Comparison of ENCODE assay signal across 31 cellular contexts in genomic region chrX:153486163-153486562, GRCh38. TPM values are rescaled to one million over a fixed set of nuclear protein-coding genes. Genes with fewer than 3 reads are reported as not detected.
"Had no signal": no experiment of that assay in that cellular context is flagged by ENCODE, and none has a peak within 500 bp of the region (broad histone marks: within the 10 kb centered on the region; RNA-seq: fewer than 3 reads in every experiment).

No MANE protein-coding gene starts in this region.

- H3K4me3 Mint-ChIP-seq: activated CD4-positive, alpha-beta T cell treated with anti-CD3 and anti-CD28 coated beads for 36 hours; activated CD4-positive, alpha-beta T cell treated with anti-CD3 and anti-CD28 coated beads, Interleukin-2, amount 10 ng/mL, durations not matched to agents 7 days and 5 days; activated CD8-positive, alpha-beta T cell treated with anti-CD3 and anti-CD28 coated beads, Interleukin-2, amount 10 ng/mL, durations not matched to agents 7 days and 5 days; activated naive CD4-positive, alpha-beta T cell treated with anti-CD3 and anti-CD28 coated beads, Interleukin-2, amount 50 U/mL, for 24 hours; activated naive CD8-positive, alpha-beta T cell treated with anti-CD3 and anti-CD28 coated beads, Interleukin-2, amount 10 ng/mL, durations not matched to agents 7 days and 5 days; activated T-cell treated with anti-CD3 and anti-CD28 coated beads, Interleukin-2, amount 50 U/mL, for 24 hours; IgD-negative memory B cell; T-helper 2 cell treated with Interferon-gamma antibody and Interleukin-4, amounts not matched to agents 5 μg/mL and 100 μg/mL, for 36 hours; WTC11 had no signal

- H3K4me2 ChIP-seq: PC-9 had no signal

- H3K27me3 ChIP-seq: body of pancreas, SJCRH30 had no signal

- DNase-seq: activated CD4-positive, alpha-beta T cell treated with anti-CD3 and anti-CD28 coated beads for 36 hours; activated CD4-positive, alpha-beta T cell treated with anti-CD3 and anti-CD28 coated beads, Interleukin-2, amount 10 ng/mL, durations not matched to agents 7 days and 5 days; activated CD4-positive, alpha-beta T cell treated with anti-CD3 and anti-CD28 coated beads, Interleukin-2, amount 50 U/mL, for 48 hours; activated CD8-positive, alpha-beta T cell treated with anti-CD3 and anti-CD28 coated beads, Interleukin-2, amount 10 ng/mL, durations not matched to agents 7 days and 5 days; activated gamma-delta T cell; activated naive CD4-positive, alpha-beta T cell treated with Interleukin-2 at 50 U/mL for 16 hours; activated naive CD8-positive, alpha-beta T cell treated with anti-CD3 and anti-CD28 coated beads, Interleukin-2, amount 10 ng/mL, durations not matched to agents 7 days and 5 days; activated T-cell treated with anti-CD3 and anti-CD28 coated beads, Interleukin-2, amount 50 U/mL, for 24 hours; amygdala; body of pancreas; Karpas-422; KBM-7; NCI-H1436 treated with DMSO at 0.1 percent for 48 hours; NCI-H187 treated with DMSO at 0.1 percent for 48 hours; NCI-H345; NCI-H524 treated with DMSO at 0.1 percent for 48 hours; PC-9; SHP77 had no signal

- H3K9me3 Mint-ChIP-seq: activated CD4-positive, alpha-beta T cell treated with anti-CD3 and anti-CD28 coated beads, Interleukin-2, amount 10 ng/mL, durations not matched to agents 7 days and 5 days; activated naive CD4-positive, alpha-beta T cell treated with anti-CD3 and anti-CD28 coated beads, Interleukin-2, amount 50 U/mL, for 24 hours; activated naive CD8-positive, alpha-beta T cell treated with anti-CD3 and anti-CD28 coated beads, Interleukin-2, amount 10 ng/mL, durations not matched to agents 7 days and 5 days; activated T-cell treated with anti-CD3 and anti-CD28 coated beads, Interleukin-2, amount 50 U/mL, for 24 hours; activated T-helper 2 cell treated with anti-CD3 and anti-CD28 coated beads, Interferon-gamma antibody, Interleukin-2, Interleukin-4, amounts not matched to agents 10 μg/mL and 5 μg/mL and 100 μg/mL, durations not matched to agents 14 hours and 24 hours and 36 hours; IgD-negative memory B cell; T-helper 2 cell treated with Interferon-gamma antibody and Interleukin-4, amounts not matched to agents 5 μg/mL and 100 μg/mL, for 36 hours; WTC11 had no signal

- H3K36me3 ChIP-seq: breast epithelium, SJCRH30 had no signal

- H3K27me3 Mint-ChIP-seq: activated CD4-positive, alpha-beta T cell treated with anti-CD3 and anti-CD28 coated beads for 36 hours; activated CD4-positive, alpha-beta T cell treated with anti-CD3 and anti-CD28 coated beads, Interleukin-2, amount 10 ng/mL, durations not matched to agents 7 days and 5 days; activated naive CD4-positive, alpha-beta T cell treated with anti-CD3 and anti-CD28 coated beads, Interleukin-2, amount 50 U/mL, for 24 hours; activated naive CD8-positive, alpha-beta T cell treated with anti-CD3 and anti-CD28 coated beads, Interleukin-2, amount 10 ng/mL, durations not matched to agents 7 days and 5 days; activated T-cell treated with anti-CD3 and anti-CD28 coated beads, Interleukin-2, amount 50 U/mL, for 24 hours had no signal

- ATAC-seq: activated CD4-positive, alpha-beta T cell treated with anti-CD3 and anti-CD28 coated beads for 36 hours; activated CD4-positive, CD25-positive, alpha-beta regulatory T cell treated with anti-CD3 and anti-CD28 coated beads, Interleukin-2, amount 50 U/mL, for 24 hours; activated CD8-positive, alpha-beta T cell treated with anti-CD3 and anti-CD28 coated beads, Interleukin-2, amount 10 ng/mL, durations not matched to agents 7 days and 5 days; body of pancreas; WTC11 had no signal

- H3K4me1 Mint-ChIP-seq: activated CD4-positive, alpha-beta T cell treated with anti-CD3 and anti-CD28 coated beads for 36 hours; activated CD4-positive, alpha-beta T cell treated with anti-CD3 and anti-CD28 coated beads, Interleukin-2, amount 10 ng/mL, durations not matched to agents 7 days and 5 days; activated naive CD4-positive, alpha-beta T cell treated with anti-CD3 and anti-CD28 coated beads, Interleukin-2, amount 50 U/mL, for 24 hours; activated naive CD8-positive, alpha-beta T cell treated with anti-CD3 and anti-CD28 coated beads, Interleukin-2, amount 10 ng/mL, durations not matched to agents 7 days and 5 days; IgD-negative memory B cell; WTC11 had no signal

- H3K4me3 ChIP-seq: body of pancreas, breast epithelium, PC-9, SJCRH30, SK-N-MC had no signal

- H3K4me1 ChIP-seq: breast epithelium had no signal

- H3K27ac Mint-ChIP-seq: activated CD4-positive, alpha-beta T cell treated with anti-CD3 and anti-CD28 coated beads for 36 hours; activated CD4-positive, alpha-beta T cell treated with anti-CD3 and anti-CD28 coated beads, Interleukin-2, amount 10 ng/mL, durations not matched to agents 7 days and 5 days; activated CD8-positive, alpha-beta T cell treated with anti-CD3 and anti-CD28 coated beads, Interleukin-2, amount 10 ng/mL, durations not matched to agents 7 days and 5 days; activated naive CD4-positive, alpha-beta T cell treated with anti-CD3 and anti-CD28 coated beads, Interleukin-2, amount 50 U/mL, for 24 hours; activated naive CD8-positive, alpha-beta T cell treated with anti-CD3 and anti-CD28 coated beads, Interleukin-2, amount 10 ng/mL, durations not matched to agents 7 days and 5 days; activated T-cell treated with anti-CD3 and anti-CD28 coated beads, Interleukin-2, amount 50 U/mL, for 24 hours; activated T-helper 2 cell treated with anti-CD3 and anti-CD28 coated beads, Interferon-gamma antibody, Interleukin-2, Interleukin-4, amounts not matched to agents 10 μg/mL and 5 μg/mL and 100 μg/mL, durations not matched to agents 14 hours and 24 hours and 36 hours; IgD-negative memory B cell; T-helper 2 cell treated with Interferon-gamma antibody and Interleukin-4, amounts not matched to agents 5 μg/mL and 100 μg/mL, for 36 hours; WTC11 had no signal

- H3K27ac ChIP-seq: body of pancreas, breast epithelium, PC-9, SJCRH30, SK-N-MC had no signal

- H3K9me3 ChIP-seq: body of pancreas, SJCRH30 had no signal

RNA-seq across cellular contexts. Expression of gene BGN, which starts 8.6 kb away (rescaled TPM):
- total RNA-seq: activated CD4-positive, alpha-beta T cell treated with anti-CD3 and anti-CD28 coated beads for 36 hours; activated CD4-positive, alpha-beta T cell treated with anti-CD3 and anti-CD28 coated beads, Interleukin-2, amount 10 ng/mL, durations not matched to agents 7 days and 5 days; activated CD8-positive, alpha-beta T cell treated with anti-CD3 and anti-CD28 coated beads, Interleukin-2, amount 10 ng/mL, durations not matched to agents 7 days and 5 days; activated naive CD8-positive, alpha-beta T cell treated with anti-CD3 and anti-CD28 coated beads, Interleukin-2, amount 10 ng/mL, durations not matched to agents 7 days and 5 days; activated T-helper 2 cell treated with anti-CD3 and anti-CD28 coated beads, Interferon-gamma antibody, Interleukin-2, Interleukin-4, amounts not matched to agents 10 μg/mL and 5 μg/mL and 100 μg/mL, durations not matched to agents 14 hours and 24 hours and 36 hours; OCI-LY7; T-helper 1 cell treated with Interleukin-12 subunit alpha and Interleukin-12 subunit beta and Interleukin-4 antibody, amounts not matched to agents 30 ng/mL and 1 ng/mL, for 36 hours had no signal

RNA-seq across cellular contexts. Expression of gene ATP2B3, which starts 31.3 kb away (rescaled TPM):
- total RNA-seq: activated CD4-positive, alpha-beta T cell treated with anti-CD3 and anti-CD28 coated beads for 36 hours; activated CD8-positive, alpha-beta T cell treated with anti-CD3 and anti-CD28 coated beads, Interleukin-2, amount 10 ng/mL, durations not matched to agents 7 days and 5 days; activated naive CD8-positive, alpha-beta T cell treated with anti-CD3 and anti-CD28 coated beads, Interleukin-2, amount 10 ng/mL, durations not matched to agents 7 days and 5 days; activated T-helper 2 cell treated with anti-CD3 and anti-CD28 coated beads, Interferon-gamma antibody, Interleukin-2, Interleukin-4, amounts not matched to agents 10 μg/mL and 5 μg/mL and 100 μg/mL, durations not matched to agents 14 hours and 24 hours and 36 hours; body of pancreas; breast epithelium; MCF 10A; NCI-H460; OCI-LY7; PC-9 had no signal
